Comparison of ENCODE assay signal across 8 cellular contexts in genomic region chr5:172772112-172772906, GRCh38. TPM values are rescaled to one million over a fixed set of nuclear protein-coding genes. Genes with fewer than 3 reads are reported as not detected.
A peak's percentile ranks its signal among the peaks of the same experiment; 100 is the strongest.
DNase-seq lines count a peak whose midpoint lies in the region; ATAC-seq and TF ChIP-seq lines count a peak whose summit lies in the region.

No MANE protein-coding gene starts in this region.

- peaks cover 51% of the 10 kb centered on the region for H3K36me3 Mint-ChIP-seq in CD4-positive, alpha-beta T cell (ENCODE audit: low read depth)
- H3K36me3 Mint-ChIP-seq in activated naive CD4-positive, alpha-beta T cell treated with anti-CD3 and anti-CD28 coated beads, Interleukin-2, amount 10 ng/mL, durations not matched to agents 7 days and 5 days: peaks cover 14% of the 10 kb centered on the region

- H3K4me1 Mint-ChIP-seq in CD4-positive, alpha-beta T cell (ENCODE audit: low read depth): peaks cover 77% of the 10 kb centered on the region
- H3K4me1 Mint-ChIP-seq in activated naive CD4-positive, alpha-beta T cell treated with anti-CD3 and anti-CD28 coated beads, Interleukin-2, amount 10 ng/mL, durations not matched to agents 7 days and 5 days: peaks cover 62% of the 10 kb centered on the region

- TF ChIP-seq CTCF in CD4-positive, alpha-beta T cell (IDR thresholded peaks at IDR 0.05): peak; percentile 91
- TF ChIP-seq CTCF in osteoblast (IDR thresholded peaks at IDR 0.05; ENCODE audit: extremely low read depth, low read depth, low read length) (peak; percentile 68), testis (IDR thresholded peaks at IDR 0.05) (peak; percentile 47 to 84 (median 81))

- H3K9me3 Mint-ChIP-seq in CD4-positive, alpha-beta T cell: no peaks in the 10 kb centered on the region
- no peaks in the 10 kb centered on the region for H3K9me3 Mint-ChIP-seq in activated naive CD4-positive, alpha-beta T cell treated with anti-CD3 and anti-CD28 coated beads, Interleukin-2, amount 10 ng/mL, durations not matched to agents 7 days and 5 days

- H3K27ac ChIP-seq in CD4-positive, alpha-beta T cell (ENCODE audit: low read depth, low read length): peak overlapping the region; percentile 100
- peak overlapping the region; percentile 100 for H3K27ac ChIP-seq in osteoblast (ENCODE audit: low read depth, low read length)
- H3K27ac ChIP-seq in testis: peak overlapping the region; percentile 100

- H4K20me1 ChIP-seq in osteoblast (ENCODE audit: insufficient read depth, low read length): peaks cover 32% of the 10 kb centered on the region

- intact Hi-C loops in CD4-positive, alpha-beta T cell (cut with DNase I, micrococcal nuclease): loop anchor here (1.0 to 10.0 kb wide), 10 partner anchors 35 to 588 kb away; partner anchors contain the start of genes CREBRF (in 2 of the 2), BNIP1 (in 1 of the 2), ERGIC1 (in 1 of the 2) and STK10 (in 1 of the 2)
- intact Hi-C loops in testis (cut with DNase I; ENCODE audit: low total_unique reads): loop anchor here (10.0 kb wide), 1 partner anchor 92 kb away; no protein-coding TSS in a partner anchor

- peak; percentile 52 for ATAC-seq in CD4-positive, alpha-beta T cell (ENCODE audit: poor library complexity)
- ATAC-seq in GM21367 (IDR thresholded peaks at IDR 0.05; ENCODE audit: unreplicated experiment): peak; percentile 32

- H3K27ac Mint-ChIP-seq in CD4-positive, alpha-beta T cell: peak overlapping the region; percentile 95
- peak overlapping the region; percentile 98 for H3K27ac Mint-ChIP-seq in activated naive CD4-positive, alpha-beta T cell treated with anti-CD3 and anti-CD28 coated beads, Interleukin-2, amount 10 ng/mL, durations not matched to agents 7 days and 5 days

- peak overlapping the region; percentile 99 for H3K4me3 Mint-ChIP-seq in CD4-positive, alpha-beta T cell
- peak overlapping the region; percentile 86 for H3K4me3 Mint-ChIP-seq in activated naive CD4-positive, alpha-beta T cell treated with anti-CD3 and anti-CD28 coated beads, Interleukin-2, amount 10 ng/mL, durations not matched to agents 7 days and 5 days

- H3K27me3 Mint-ChIP-seq in CD4-positive, alpha-beta T cell: peaks cover 6% of the 10 kb centered on the region
- no peaks in the 10 kb centered on the region for H3K27me3 Mint-ChIP-seq in activated naive CD4-positive, alpha-beta T cell treated with anti-CD3 and anti-CD28 coated beads, Interleukin-2, amount 10 ng/mL, durations not matched to agents 7 days and 5 days

- DNase-seq in CD4-positive, alpha-beta T cell: peak; percentile 65 to 89 (median 80)
- DNase-seq in Jurkat, Clone E6-1 (ENCODE audit: low read depth, low spot score): peak; percentile 63
- DNase-seq in SK-N-DZ (ENCODE audit: low spot score) (peak; percentile 80), glomerular visceral epithelial cell (ENCODE audit: extremely low spot score) (peak; percentile 98), osteoblast (ENCODE audit: insufficient read length, low spot score, missing footprints) (peak; percentile 94), testis (peak; percentile 82)
- DNase-seq in activated naive CD4-positive, alpha-beta T cell treated with anti-CD3 and anti-CD28 coated beads, Interleukin-2, amount 10 ng/mL, durations not matched to agents 7 days and 5 days: peak; percentile 83

- no peak overlapping the region for H2AFZ ChIP-seq in osteoblast (ENCODE audit: low read length)

- no peaks in the 10 kb centered on the region for H3K9me3 ChIP-seq in CD4-positive, alpha-beta T cell (ENCODE audit: control insufficient read depth, low read length)
- no peaks in the 10 kb centered on the region for H3K9me3 ChIP-seq in osteoblast (ENCODE audit: low read depth, low read length)
- no peaks in the 10 kb centered on the region for H3K9me3 ChIP-seq in testis

- H3K27me3 ChIP-seq in CD4-positive, alpha-beta T cell (ENCODE audit: control insufficient read depth, insufficient read depth, low read length): no peaks in the 10 kb centered on the region
- H3K27me3 ChIP-seq in osteoblast (ENCODE audit: insufficient read depth, low read length): no peaks in the 10 kb centered on the region
- H3K27me3 ChIP-seq in testis: no peaks in the 10 kb centered on the region

- H3K79me2 ChIP-seq in osteoblast (ENCODE audit: insufficient read depth, low read length): peaks cover 34% of the 10 kb centered on the region

- WGBS in testis, 2 donors: 22 to 23% methylated on average over 23 to 50 of the region's 50 CpGs

- H3K36me3 ChIP-seq in osteoblast (ENCODE audit: insufficient read depth, low read length): peaks cover 30% of the 10 kb centered on the region
- H3K36me3 ChIP-seq in testis (ENCODE audit: low read depth, missing control alignments): no peaks in the 10 kb centered on the region

- CTCF ChIA-PET in CD4-positive, alpha-beta T cell (lab: Charles Lee): interaction anchor here (0.7 to 3.4 kb wide), 23 partner anchors 8 to 1146 kb away, joined by 3 to 38 read pairs (median 4); partner anchors contain the start of gene RPL26L1
- CTCF ChIA-PET in activated naive CD4-positive, alpha-beta T cell treated with anti-CD3 and anti-CD28 coated beads, Interleukin-2, amount 10 ng/mL, durations not matched to agents 7 days and 5 days (lab: Charles Lee): interaction anchor here (0.7 to 2.9 kb wide), 13 partner anchors 9 to 186 kb away, joined by 3 to 18 read pairs (median 4); no protein-coding TSS in a partner anchor

- TF ChIP-seq POLR2A in testis (IDR thresholded peaks at IDR 0.05): no peak

- H3K4me3 ChIP-seq in Jurkat, Clone E6-1 (ENCODE audit: low read length): peak overlapping the region; percentile 80
- peak overlapping the region; percentile 72 for H3K4me3 ChIP-seq in osteoblast (ENCODE audit: insufficient read depth, low read length)
- H3K4me3 ChIP-seq in testis: peak overlapping the region; percentile 92 to 95

- peak overlapping the region; percentile 88 for H3K4me2 ChIP-seq in osteoblast (ENCODE audit: insufficient read depth, low read length)

- POLR2A ChIA-PET in CD4-positive, alpha-beta T cell (lab: Charles Lee): interaction anchor here (0.5 to 4.5 kb wide), 43 partner anchors 8 to 1115 kb away, joined by 3 to 110 read pairs (median 4); partner anchors contain the start of genes ATP6V0E1, BNIP1, ERGIC1 and RPL26L1

- H3K4me1 ChIP-seq in osteoblast (ENCODE audit: insufficient read depth, low read length) (peaks cover 59% of the 10 kb centered on the region), testis (peaks cover 24% of the 10 kb centered on the region)

RNA-seq across cellular contexts. Expression of gene DUSP1, which starts 1.3 kb away (rescaled TPM):
- total RNA-seq in CD4-positive, alpha-beta T cell: 100 to 1,000 TPM; 761 to 768 TPM
- polyA plus RNA-seq in Jurkat, Clone E6-1 (2012; ENCODE audit: insufficient read depth, insufficient read length): 6.9 TPM
- polyA plus RNA-seq in SK-N-DZ (2014; cell fraction: cytosol; rRNA removed): 22.7 and 24.2 TPM in 2 replicates
- polyA plus RNA-seq in SK-N-DZ (2014; cell fraction: nucleus; rRNA removed): 28.9 and 31.9 TPM in 2 replicates
- 69.2 and 74.6 TPM in 2 replicates for total RNA-seq in osteoblast
- total RNA-seq in testis: 100 to 1,000 TPM; 159 to 172 TPM
- polyA plus RNA-seq in testis (ENCODE audit: insufficient read depth, low read depth, low replicate concordance): 86.2 TPM

Comparison
In these comparisons a context has a peak if more than half of its experiments do, and no peak if none do; other contexts are left out.
1. Peak in every context shown above with its lines: DNase-seq, ATAC-seq, H3K4me3 ChIP-seq and H3K27ac ChIP-seq.
2. RNA of gene DUSP1, which starts 1.3 kb away (total RNA-seq): 761 to 768 TPM in CD4-positive, alpha-beta T cell; 159 to 172 TPM in testis and 69.2 to 74.6 TPM in osteoblast; every median in the first group is over 4 times any median in the second.